1 cellular context compared by ENCODE assay signal in the genomic region with DNA sequence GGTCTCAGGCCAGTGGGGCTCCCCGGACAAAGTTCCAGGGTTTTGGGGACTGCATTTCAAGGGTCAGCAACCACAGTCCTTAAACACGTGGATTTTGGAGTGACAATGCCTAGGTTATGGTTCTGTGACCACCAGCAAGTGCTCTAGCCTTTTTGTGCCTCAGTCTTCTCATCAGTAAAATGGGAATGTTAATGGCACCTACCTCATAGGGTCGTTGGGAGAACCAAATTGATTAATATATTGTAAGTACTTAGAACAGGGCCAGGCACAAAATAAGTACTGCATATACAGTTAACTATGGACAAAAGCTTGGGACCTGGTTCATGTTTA.
A peak's percentile ranks its signal among the peaks of the same experiment; 100 is the strongest.
TF ChIP-seq lines count a peak whose summit lies in the region.

No MANE protein-coding gene starts in this region.

TF ChIP-seq in HepG2, 621 proteins besides CTCF, POLR2A, EP300 and RAD21 (continued from another document):
- TF ChIP-seq, protein P1, sequence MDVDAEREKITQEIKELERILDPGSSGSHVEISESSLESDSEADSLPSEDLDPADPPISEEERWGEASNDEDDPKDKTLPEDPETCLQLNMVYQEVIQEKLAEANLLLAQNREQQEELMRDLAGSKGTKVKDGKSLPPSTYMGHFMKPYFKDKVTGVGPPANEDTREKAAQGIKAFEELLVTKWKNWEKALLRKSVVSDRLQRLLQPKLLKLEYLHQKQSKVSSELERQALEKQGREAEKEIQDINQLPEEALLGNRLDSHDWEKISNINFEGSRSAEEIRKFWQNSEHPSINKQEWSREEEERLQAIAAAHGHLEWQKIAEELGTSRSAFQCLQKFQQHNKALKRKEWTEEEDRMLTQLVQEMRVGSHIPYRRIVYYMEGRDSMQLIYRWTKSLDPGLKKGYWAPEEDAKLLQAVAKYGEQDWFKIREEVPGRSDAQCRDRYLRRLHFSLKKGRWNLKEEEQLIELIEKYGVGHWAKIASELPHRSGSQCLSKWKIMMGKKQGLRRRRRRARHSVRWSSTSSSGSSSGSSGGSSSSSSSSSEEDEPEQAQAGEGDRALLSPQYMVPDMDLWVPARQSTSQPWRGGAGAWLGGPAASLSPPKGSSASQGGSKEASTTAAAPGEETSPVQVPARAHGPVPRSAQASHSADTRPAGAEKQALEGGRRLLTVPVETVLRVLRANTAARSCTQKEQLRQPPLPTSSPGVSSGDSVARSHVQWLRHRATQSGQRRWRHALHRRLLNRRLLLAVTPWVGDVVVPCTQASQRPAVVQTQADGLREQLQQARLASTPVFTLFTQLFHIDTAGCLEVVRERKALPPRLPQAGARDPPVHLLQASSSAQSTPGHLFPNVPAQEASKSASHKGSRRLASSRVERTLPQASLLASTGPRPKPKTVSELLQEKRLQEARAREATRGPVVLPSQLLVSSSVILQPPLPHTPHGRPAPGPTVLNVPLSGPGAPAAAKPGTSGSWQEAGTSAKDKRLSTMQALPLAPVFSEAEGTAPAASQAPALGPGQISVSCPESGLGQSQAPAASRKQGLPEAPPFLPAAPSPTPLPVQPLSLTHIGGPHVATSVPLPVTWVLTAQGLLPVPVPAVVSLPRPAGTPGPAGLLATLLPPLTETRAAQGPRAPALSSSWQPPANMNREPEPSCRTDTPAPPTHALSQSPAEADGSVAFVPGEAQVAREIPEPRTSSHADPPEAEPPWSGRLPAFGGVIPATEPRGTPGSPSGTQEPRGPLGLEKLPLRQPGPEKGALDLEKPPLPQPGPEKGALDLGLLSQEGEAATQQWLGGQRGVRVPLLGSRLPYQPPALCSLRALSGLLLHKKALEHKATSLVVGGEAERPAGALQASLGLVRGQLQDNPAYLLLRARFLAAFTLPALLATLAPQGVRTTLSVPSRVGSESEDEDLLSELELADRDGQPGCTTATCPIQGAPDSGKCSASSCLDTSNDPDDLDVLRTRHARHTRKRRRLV (CRISPR knock-in tag; IDR thresholded peaks at IDR 0.05) = no peak
- TF ChIP-seq SKI (IDR thresholded peaks at IDR 0.05; ENCODE audit: partially characterized antibody) (peak; percentile 86), HIVEP1 (CRISPR knock-in tag; IDR thresholded peaks at IDR 0.05) (no peak), EED (CRISPR knock-in tag; IDR thresholded peaks at IDR 0.05) (no peak), NR2F1 (CRISPR knock-in tag; IDR thresholded peaks at IDR 0.05) (peak in 1 of 2 experiments; percentile 5; a peak in 1 of 4 replicates), MLLT10 (CRISPR knock-in tag; IDR thresholded peaks at IDR 0.05) (no peak), GLI4 (CRISPR knock-in tag; IDR thresholded peaks at IDR 0.05; ENCODE audit: borderline replicate concordance) (no peak), ZNF563 (CRISPR knock-in tag; IDR thresholded peaks at IDR 0.05) (peak; percentile 22; the same call in 1 of the 2 replicates), SP4 (CRISPR knock-in tag; IDR thresholded peaks at IDR 0.05) (no peak; the same call in 1 of the 2 replicates), SRY (CRISPR knock-in tag; IDR thresholded peaks at IDR 0.05) (no peak), ZNF225 (CRISPR knock-in tag; IDR thresholded peaks at IDR 0.05) (no peak), ZNF816 (CRISPR knock-in tag; IDR thresholded peaks at IDR 0.05; ENCODE audit: borderline replicate concordance) (0 out of 2 replicates have a peak, but pooled peaks have one; percentile 27), SP1 (IDR thresholded peaks at IDR 0.05) (no peak), SP1 (CRISPR knock-in tag; IDR thresholded peaks at IDR 0.05) (no peak), ZNF549 (CRISPR knock-in tag; IDR thresholded peaks at IDR 0.05) (no peak), MTA3 (CRISPR knock-in tag; IDR thresholded peaks at IDR 0.05) (no peak), ZMYM3 (CRISPR knock-in tag; IDR thresholded peaks at IDR 0.05) (peak; percentile 99), DNMT1 (CRISPR knock-in tag; IDR thresholded peaks at IDR 0.05) (0 out of 2 replicates have a peak, but pooled peaks have one; percentile 23), SPEN (CRISPR knock-in tag; IDR thresholded peaks at IDR 0.05; ENCODE audit: low read depth) (peak; percentile 41; the same call in 1 of the 2 replicates), ZNF746 (CRISPR knock-in tag; IDR thresholded peaks at IDR 0.05) (no peak), ZNF839 (CRISPR knock-in tag; IDR thresholded peaks at IDR 0.05; ENCODE audit: borderline replicate concordance) (no peak), RFXANK (CRISPR knock-in tag; IDR thresholded peaks at IDR 0.05) (no peak), ZNF550 (CRISPR knock-in tag; IDR thresholded peaks at IDR 0.05; ENCODE audit: borderline replicate concordance) (no peak), SCMH1 (CRISPR knock-in tag; IDR thresholded peaks at IDR 0.05; ENCODE audit: borderline replicate concordance) (no peak)
- TF ChIP-seq, protein P2, sequence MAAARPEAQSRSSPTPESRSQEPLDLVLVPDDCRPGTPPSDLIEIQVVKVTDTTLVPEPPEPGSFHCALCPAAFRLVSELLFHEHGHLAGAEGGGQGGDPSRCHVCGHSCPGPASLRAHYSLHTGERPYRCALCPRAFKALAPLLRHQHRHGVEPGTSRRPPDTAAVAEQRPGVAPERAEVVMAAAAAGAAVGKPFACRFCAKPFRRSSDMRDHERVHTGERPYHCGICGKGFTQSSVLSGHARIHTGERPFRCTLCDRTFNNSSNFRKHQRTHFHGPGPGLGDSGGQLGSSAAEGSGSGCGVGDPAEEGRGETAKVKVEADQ (CRISPR knock-in tag; IDR thresholded peaks at IDR 0.05; ENCODE audit: borderline replicate concordance) = peak; percentile 75; the same call in 1 of the 2 replicates
- TF ChIP-seq, protein P3, sequence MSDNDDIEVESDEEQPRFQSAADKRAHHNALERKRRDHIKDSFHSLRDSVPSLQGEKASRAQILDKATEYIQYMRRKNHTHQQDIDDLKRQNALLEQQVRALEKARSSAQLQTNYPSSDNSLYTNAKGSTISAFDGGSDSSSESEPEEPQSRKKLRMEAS (IDR thresholded peaks at IDR 0.05) = peak; percentile 2; the same call in 1 of the 2 replicates
- TF ChIP-seq, protein P4, sequence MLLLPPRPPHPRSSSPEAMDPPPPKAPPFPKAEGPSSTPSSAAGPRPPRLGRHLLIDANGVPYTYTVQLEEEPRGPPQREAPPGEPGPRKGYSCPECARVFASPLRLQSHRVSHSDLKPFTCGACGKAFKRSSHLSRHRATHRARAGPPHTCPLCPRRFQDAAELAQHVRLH (CRISPR knock-in tag; IDR thresholded peaks at IDR 0.05; ENCODE audit: borderline replicate concordance, low read depth) = no peak
- TF ChIP-seq, protein P5, sequence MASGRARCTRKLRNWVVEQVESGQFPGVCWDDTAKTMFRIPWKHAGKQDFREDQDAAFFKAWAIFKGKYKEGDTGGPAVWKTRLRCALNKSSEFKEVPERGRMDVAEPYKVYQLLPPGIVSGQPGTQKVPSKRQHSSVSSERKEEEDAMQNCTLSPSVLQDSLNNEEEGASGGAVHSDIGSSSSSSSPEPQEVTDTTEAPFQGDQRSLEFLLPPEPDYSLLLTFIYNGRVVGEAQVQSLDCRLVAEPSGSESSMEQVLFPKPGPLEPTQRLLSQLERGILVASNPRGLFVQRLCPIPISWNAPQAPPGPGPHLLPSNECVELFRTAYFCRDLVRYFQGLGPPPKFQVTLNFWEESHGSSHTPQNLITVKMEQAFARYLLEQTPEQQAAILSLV (CRISPR knock-in tag; IDR thresholded peaks at IDR 0.05; ENCODE audit: borderline replicate concordance) = peak; percentile 28; the same call in 1 of the 2 replicates
